ENCODE assay signal across 20 cellular contexts in genomic region chr4:42306221-42307109, GRCh38.
DNase-seq lines count a peak whose midpoint lies in the region; ATAC-seq and TF ChIP-seq lines count a peak whose summit lies in the region.
"Had no signal": no experiment of that assay in that cellular context is flagged by ENCODE, and none has a peak within 500 bp of the region (broad histone marks: within the 10 kb centered on the region; RNA-seq: fewer than 3 reads in every experiment).

No MANE protein-coding gene starts in this region.

- POLR2A ChIA-PET in HEK293T (lab: Yijun Ruan, JAX), result no interaction called here

- H4K20me1 ChIP-seq in GM23248 (ENCODE audit: insufficient read depth), result no peaks in the 10 kb centered on the region

- DNase-seq in GM23248 (peak; percentile 19), NCI-H524 treated with DMSO at 0.1 percent for 48 hours (lab: John Stamatoyannopoulos, UW) (peak; percentile 16), fibroblast of the aortic adventitia (ENCODE audit: low read depth) (peak; percentile 39), sciatic nerve (ENCODE audit: low spot score) (peak; percentile 64), SIG-M5 (lab: John Stamatoyannopoulos, UW) (no peak), HEK293T (ENCODE audit: extremely low spot score) (no peak)
- DNase-seq in activated T-cell treated with anti-CD3 and anti-CD28 coated beads, Interleukin-2, amount 50 U/mL, for 72 hours, result no peak
- DNase-seq: activated CD4-positive, alpha-beta T cell treated with anti-CD3 and anti-CD28 coated beads, Interleukin-2, amount 50 U/mL, for 1 hour; activated CD8-positive, alpha-beta memory T cell treated with anti-CD3 and anti-CD28 coated beads, Interleukin-2, amount 50 U/mL, for 48 hours; activated naive CD4-positive, alpha-beta T cell; AML-193; anterior cingulate cortex; Caco-2; lower lobe of right lung; NCI-H1436; NK-92 treated with Interleukin-12 subunit alpha and Interleukin-12 subunit beta, amount 100 ng/mL, for 24 hours; nucleus accumbens; RPMI8226; T-cell had no signal

- WGBS in GM23248 (ENCODE audit: low coverage in 1 of 2, low lambda C conversion rate in 2 of 2, missing lambda C conversion rate in 2 of 2), 2 experiments, result 61 to 66% methylated on average over 11 of the region's 11 CpGs

- no peaks in the 10 kb centered on the region for H3K4me1 ChIP-seq in GM23248 (ENCODE audit: insufficient read depth)
- H3K4me1 ChIP-seq: Caco-2, lower lobe of right lung had no signal

- H3K79me2 ChIP-seq in GM23248 (ENCODE audit: insufficient read depth), result no peaks in the 10 kb centered on the region

- no peaks in the 10 kb centered on the region for H3K4me1 Mint-ChIP-seq in activated T-cell treated with anti-CD3 and anti-CD28 coated beads, Interleukin-2, amount 50 U/mL, for 72 hours (ENCODE audit: low read depth)
- H3K4me1 Mint-ChIP-seq: T-cell had no signal

- CTCF ChIA-PET in HEK293T (lab: Yijun Ruan, JAX), result no interaction called here

- no peak overlapping the region for H2AFZ ChIP-seq in GM23248

- H3K27ac Mint-ChIP-seq in activated T-cell treated with anti-CD3 and anti-CD28 coated beads, Interleukin-2, amount 50 U/mL, for 72 hours, result no peak overlapping the region
- H3K27ac Mint-ChIP-seq: T-cell had no signal

- H3K36me3 Mint-ChIP-seq in activated T-cell treated with anti-CD3 and anti-CD28 coated beads, Interleukin-2, amount 50 U/mL, for 72 hours (ENCODE audit: insufficient read depth in 2 of 2), result no peaks in the 10 kb centered on the region
- H3K36me3 Mint-ChIP-seq: T-cell had no signal

- no peak overlapping the region for H3K27ac ChIP-seq in GM23248
- H3K27ac ChIP-seq: KMS-11, lower lobe of right lung had no signal

- H3K9me2 ChIP-seq in GM23248 (ENCODE audit: insufficient read depth), result no peaks in the 10 kb centered on the region

- no peaks in the 10 kb centered on the region for H3F3A ChIP-seq in GM23248 (ENCODE audit: insufficient read depth)

- H3K4me3 Mint-ChIP-seq in activated T-cell treated with anti-CD3 and anti-CD28 coated beads, Interleukin-2, amount 50 U/mL, for 72 hours, result no peak overlapping the region
- H3K4me3 Mint-ChIP-seq: T-cell had no signal

- ATAC-seq in sciatic nerve, result peak; percentile 95
- no peak for ATAC-seq in activated T-cell treated with anti-CD3 and anti-CD28 coated beads, Interleukin-2, amount 50 U/mL, for 72 hours (replicated peaks in 1 of 2)
- ATAC-seq: lower lobe of right lung, T-cell had no signal

- no peaks in the 10 kb centered on the region for H3K27me3 ChIP-seq in GM23248 (replicated peaks; ENCODE audit: insufficient read depth)

- H3K9me3 ChIP-seq in GM23248 (ENCODE audit: low read depth), result no peaks in the 10 kb centered on the region
- H3K9me3 ChIP-seq: Caco-2, lower lobe of right lung had no signal

- in situ Hi-C loops in GM23248 (cut with MboI), result no loop called here

- H3K9me3 Mint-ChIP-seq in activated T-cell treated with anti-CD3 and anti-CD28 coated beads, Interleukin-2, amount 50 U/mL, for 72 hours, result peaks cover 0 to 2% of the 10 kb centered on the region in 2 donors
- H3K9me3 Mint-ChIP-seq: T-cell had no signal

- intact Hi-C loops in sciatic nerve (cut with DNase I), result no loop called here

- peaks cover 19% of the 10 kb centered on the region for H3K27me3 Mint-ChIP-seq in activated T-cell treated with anti-CD3 and anti-CD28 coated beads, Interleukin-2, amount 50 U/mL, for 72 hours (ENCODE audit: low read depth)

- TF ChIP-seq CTCF in fibroblast of the aortic adventitia (IDR thresholded peaks at IDR 0.05; ENCODE audit: insufficient read depth, low read length), result no peak

- H3K4me3 ChIP-seq in GM23248 (no peak overlapping the region), fibroblast of the aortic adventitia (ENCODE audit: low read depth, low read length) (no peak overlapping the region)
- H3K4me3 ChIP-seq: lower lobe of right lung had no signal

- H3K36me3 ChIP-seq in GM23248 (ENCODE audit: low read depth), result no peaks in the 10 kb centered on the region
- H3K36me3 ChIP-seq: lower lobe of right lung had no signal

- H3K4me2 ChIP-seq in GM23248 (ENCODE audit: unreplicated experiment), result no peak overlapping the region
- H3K4me2 ChIP-seq: KMS-11 had no signal

- H3K9ac ChIP-seq in GM23248, result no peak overlapping the region
- H3K9ac ChIP-seq: KMS-11 had no signal

TF ChIP-seq in HEK293T, 16 proteins besides CTCF, POLR2A, EP300 and RAD21:
- TF ChIP-seq HDGF (IDR thresholded peaks at IDR 0.05; ENCODE audit: borderline replicate concordance) (no peak), LEF1 (IDR thresholded peaks at IDR 0.05; ENCODE audit: borderline replicate concordance) (no peak), FOXM1 (IDR thresholded peaks at IDR 0.05; ENCODE audit: borderline replicate concordance) (no peak), CTBP1 (IDR thresholded peaks at IDR 0.05; ENCODE audit: borderline replicate concordance) (no peak), PKNOX1 (IDR thresholded peaks at IDR 0.05) (no peak), TARDBP (IDR thresholded peaks at IDR 0.05) (no peak), BHLHE40 (IDR thresholded peaks at IDR 0.05; ENCODE audit: borderline replicate concordance) (no peak), L3MBTL2 (conservative IDR thresholded peaks at IDR 0.05) (no peak), SP1 (IDR thresholded peaks at IDR 0.05) (no peak), FOXA1 (IDR thresholded peaks at IDR 0.05) (no peak), ARNT (IDR thresholded peaks at IDR 0.05) (no peak), NFRKB (IDR thresholded peaks at IDR 0.05) (no peak), ZNF384 (IDR thresholded peaks at IDR 0.05) (no peak), FOXK2 (IDR thresholded peaks at IDR 0.05) (no peak), ELF4 (IDR thresholded peaks at IDR 0.05) (no peak)
TF ChIP-seq in HEK293T: peak in this region for 0.

Comparison
In these comparisons a context has a peak if more than half of its experiments do, and no peak if none do; other contexts are left out.
1. DNase-seq: peak in GM23248 (single experiment), NCI-H524 treated with DMSO at 0.1 percent for 48 hours (single experiment), fibroblast of the aortic adventitia (single experiment) and sciatic nerve (single experiment); none in SIG-M5 (single experiment), HEK293T (single experiment) and activated T-cell treated with anti-CD3 and anti-CD28 coated beads, Interleukin-2, amount 50 U/mL, for 72 hours (0 of 2).